In the genomic region with DNA sequence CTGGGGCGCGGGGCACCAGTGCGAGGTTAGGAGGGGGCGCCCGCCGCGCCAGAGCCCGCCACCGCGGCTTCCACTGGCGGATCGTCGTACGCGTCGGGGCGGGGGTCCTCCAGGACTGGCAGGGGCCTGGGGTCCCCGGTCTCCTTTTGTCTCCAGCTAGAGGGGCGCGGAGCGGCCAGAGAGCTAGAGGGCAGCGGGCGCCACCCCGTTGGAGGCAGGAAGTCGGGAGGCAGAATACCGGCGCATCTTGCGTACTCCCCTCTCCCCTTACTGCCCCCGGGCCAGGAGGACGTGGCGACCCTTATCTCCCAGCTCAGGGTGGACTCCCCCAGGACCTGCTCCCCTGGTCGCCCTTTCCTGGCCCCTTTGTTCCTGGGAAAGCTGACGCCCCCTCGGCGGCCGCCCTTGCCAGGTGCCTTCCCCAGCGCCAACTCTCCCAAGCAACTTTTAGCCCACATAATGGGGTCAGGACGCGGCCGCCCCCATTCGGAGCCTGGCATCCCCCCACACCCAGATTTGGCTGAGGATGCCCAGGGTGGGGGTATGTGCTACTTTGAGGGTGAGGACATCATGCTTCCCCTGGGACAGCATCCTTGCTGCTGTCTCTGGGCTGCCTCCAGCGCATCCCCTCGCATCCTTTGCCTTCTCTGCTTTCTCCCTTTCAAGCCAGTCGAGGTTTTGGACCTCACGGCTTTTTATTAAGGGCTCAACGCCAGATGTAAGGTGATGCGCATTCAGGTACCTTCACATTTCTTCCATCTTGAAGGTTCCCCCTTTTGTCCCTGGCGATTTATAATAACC, we compare ENCODE assay signal across 1 cellular context.
TF ChIP-seq lines count a peak whose summit lies in the region.

No MANE protein-coding gene starts in this region.

TF ChIP-seq in H1, 55 proteins besides CTCF, POLR2A, EP300 and RAD21 (continued from another document):
- TF ChIP-seq, protein P1, sequence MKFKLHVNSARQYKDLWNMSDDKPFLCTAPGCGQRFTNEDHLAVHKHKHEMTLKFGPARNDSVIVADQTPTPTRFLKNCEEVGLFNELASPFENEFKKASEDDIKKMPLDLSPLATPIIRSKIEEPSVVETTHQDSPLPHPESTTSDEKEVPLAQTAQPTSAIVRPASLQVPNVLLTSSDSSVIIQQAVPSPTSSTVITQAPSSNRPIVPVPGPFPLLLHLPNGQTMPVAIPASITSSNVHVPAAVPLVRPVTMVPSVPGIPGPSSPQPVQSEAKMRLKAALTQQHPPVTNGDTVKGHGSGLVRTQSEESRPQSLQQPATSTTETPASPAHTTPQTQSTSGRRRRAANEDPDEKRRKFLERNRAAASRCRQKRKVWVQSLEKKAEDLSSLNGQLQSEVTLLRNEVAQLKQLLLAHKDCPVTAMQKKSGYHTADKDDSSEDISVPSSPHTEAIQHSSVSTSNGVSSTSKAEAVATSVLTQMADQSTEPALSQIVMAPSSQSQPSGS (IDR thresholded peaks at IDR 0.05; ENCODE audit: low read length), result no peak
- TF ChIP-seq RBBP5 (IDR thresholded peaks at IDR 0.05; ENCODE audit: borderline replicate concordance, low read depth, low read length), result no peak
- TF ChIP-seq, protein P2, sequence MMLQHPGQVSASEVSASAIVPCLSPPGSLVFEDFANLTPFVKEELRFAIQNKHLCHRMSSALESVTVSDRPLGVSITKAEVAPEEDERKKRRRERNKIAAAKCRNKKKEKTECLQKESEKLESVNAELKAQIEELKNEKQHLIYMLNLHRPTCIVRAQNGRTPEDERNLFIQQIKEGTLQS (IDR thresholded peaks at IDR 0.05; ENCODE audit: insufficient read depth, low read depth, low read length), result no peak
- no peak for TF ChIP-seq YY1 (IDR thresholded peaks at IDR 0.05; ENCODE audit: low read depth, low read length)
- TF ChIP-seq HDAC2 (IDR thresholded peaks at IDR 0.05; ENCODE audit: borderline replicate concordance in 1 of 2, low read depth in 2 of 2, low read length in 2 of 2), result no peak
- TF ChIP-seq RFX5 (IDR thresholded peaks at IDR 0.05; ENCODE audit: borderline replicate concordance, low read depth, low read length), result no peak
- TF ChIP-seq KDM4A (IDR thresholded peaks at IDR 0.05; ENCODE audit: low read depth, low read length, severe bottlenecking), result peak; percentile 65
- no peak for TF ChIP-seq FOSL1 (IDR thresholded peaks at IDR 0.05; ENCODE audit: insufficient read depth, low read depth, low read length)
